In genomic region chr17:7858487-7858832, GRCh38 we compare ENCODE assay signal across 8 cellular contexts. TPM values are rescaled to one million over a fixed set of nuclear protein-coding genes. Genes with fewer than 3 reads are reported as not detected.
DNase-seq lines count a peak whose midpoint lies in the region; ATAC-seq and TF ChIP-seq lines count a peak whose summit lies in the region.

No MANE protein-coding gene starts in this region.

- no peaks in the 10 kb centered on the region for H3K9me3 ChIP-seq in SJSA1 (replicated peaks)
- H3K9me3 ChIP-seq in mononuclear cell (ENCODE audit: low read depth, low read length) = no peaks in the 10 kb centered on the region
- H3K9me3 ChIP-seq in aorta (ENCODE audit: control insufficient read depth, low read length) = no peaks in the 10 kb centered on the region

- H3K4me1 ChIP-seq in SJSA1 (replicated peaks) = peaks cover 26% of the 10 kb centered on the region
- H3K4me1 ChIP-seq in mononuclear cell (ENCODE audit: insufficient read depth, low read length) = peaks cover 33% of the 10 kb centered on the region
- H3K4me1 ChIP-seq in aorta (ENCODE audit: control insufficient read depth in 1 of 2, insufficient read depth in 2 of 2, low read length in 2 of 2) = no peaks in the 10 kb centered on the region

- ATAC-seq in aorta (ENCODE audit: low FRiP score) (no peak), HG03280 (IDR thresholded peaks at IDR 0.05; ENCODE audit: unreplicated experiment) (no peak), HG02870 (IDR thresholded peaks at IDR 0.05; ENCODE audit: unreplicated experiment) (no peak)

- 23 to 24% methylated on average over 20 of the region's 20 CpGs for WGBS in aorta, 2 donors

- H3K27ac ChIP-seq in SJSA1 = no peak overlapping the region
- H3K27ac ChIP-seq in aorta (ENCODE audit: low read depth in 1 of 2, low read length in 2 of 2) = peak overlapping the region in 1 of 2 donors; percentile 18

- peak; percentile 68 for TF ChIP-seq CTCF in GM12875 (IDR thresholded peaks at IDR 0.05; ENCODE audit: borderline replicate concordance, insufficient read depth, low read depth, low read length)

- peak; percentile 77 for DNase-seq in ACHN
- DNase-seq in SJSA1 (ENCODE audit: low read depth in 1 of 2, low spot score in 2 of 2) = no peak
- DNase-seq in effector CD4-positive, alpha-beta T cell = peak; percentile 18
- peak; percentile 63 to 83 for DNase-seq in aorta

- H3K4me3 ChIP-seq in GM12875 (ENCODE audit: low read depth, low read length) = peak overlapping the region; percentile 92
- peak overlapping the region; percentile 48 for H3K4me3 ChIP-seq in SJSA1
- H3K4me3 ChIP-seq in mononuclear cell (ENCODE audit: low read length) = peak overlapping the region; percentile 52
- H3K4me3 ChIP-seq in aorta (ENCODE audit: low read length in 2 of 2) = peak overlapping the region in 1 of 2 donors; percentile 23

- in situ Hi-C loops in ACHN (cut with HindIII; ENCODE audit: low pct_ligation_motif_present, low pct_unique_long_range_greater_than_20kb, low sequenced_read_pairs) = no loop called here

- H3K27me3 ChIP-seq in SJSA1 (replicated peaks) (no peaks in the 10 kb centered on the region), mononuclear cell (ENCODE audit: insufficient read depth, low read length) (no peaks in the 10 kb centered on the region), aorta (ENCODE audit: control insufficient read depth in 1 of 2, insufficient read depth in 2 of 2, low read length in 1 of 2) (no peaks in the 10 kb centered on the region)

- intact Hi-C loops in aorta (cut with DNase I) = loop anchor here (5.0 to 10.0 kb wide), 2 partner anchors 114 to 199 kb away; no protein-coding TSS in a partner anchor

- H3K36me3 ChIP-seq in SJSA1 = peaks cover 14% of the 10 kb centered on the region
- no peaks in the 10 kb centered on the region for H3K36me3 ChIP-seq in aorta (ENCODE audit: control insufficient read depth in 1 of 2, insufficient read depth in 2 of 2, low read length in 1 of 2)

RNA-seq across cellular contexts. Expression of gene CYB5D1, which starts 0.7 kb away (rescaled TPM):
- 2.6 and 2.8 TPM in 2 replicates for total RNA-seq in SJSA1 (2014; rRNA removed; shearing (Covaris generic))
- total RNA-seq in mononuclear cell = 8.8 TPM
- 10 to 100 TPM; 10.5 to 12.5 TPM for total RNA-seq in aorta
- polyA plus RNA-seq in aorta = 1 to 10 TPM; 6.1 to 8.2 TPM

RNA-seq across cellular contexts. Expression of gene NAA38, which starts 1.1 kb away (rescaled TPM):
- 90.7 and 148 TPM in 2 replicates for total RNA-seq in SJSA1 (2014; rRNA removed; shearing (Covaris generic))
- 14.0 TPM for total RNA-seq in mononuclear cell
- total RNA-seq in aorta = 10 to 100 TPM; 44.1 to 47.4 TPM
- polyA plus RNA-seq in aorta = 100 to 1,000 TPM; 111 to 143 TPM

RNA-seq across cellular contexts. Expression of gene TMEM88, which starts 3.6 kb away (rescaled TPM):
- total RNA-seq in SJSA1 (2014; rRNA removed; shearing (Covaris generic)) = not detected in 2 replicates
- 8.5 TPM for total RNA-seq in mononuclear cell
- total RNA-seq in aorta = 10 to 100 TPM; 16.0 to 28.6 TPM
- polyA plus RNA-seq in aorta = 1 to 10 TPM in 1 of 2 donors, not detected in 1; 4.5 TPM

RNA-seq across cellular contexts. Expression of gene KDM6B, which starts 24.4 kb away (rescaled TPM):
- total RNA-seq in SJSA1 (2014; rRNA removed; shearing (Covaris generic)) = 0.34 and 0.85 TPM in 2 replicates
- total RNA-seq in mononuclear cell = 88.1 TPM
- total RNA-seq in aorta = 10 to 100 TPM; 28.2 to 44.8 TPM
- polyA plus RNA-seq in aorta = 1 to 10 TPM; 3.1 to 6.9 TPM

RNA-seq across cellular contexts. Expression of gene CHD3, which starts 30.1 kb away (rescaled TPM):
- 58.3 and 101 TPM in 2 replicates for total RNA-seq in SJSA1 (2014; rRNA removed; shearing (Covaris generic))
- total RNA-seq in mononuclear cell (96.4 TPM), aorta (100 to 1,000 TPM in 1 of 2 donors, 10 to 100 TPM in 1; 73.1 to 125 TPM)
- 100 to 1,000 TPM in 1 of 2 donors, 10 to 100 TPM in 1; 88.8 to 119 TPM for polyA plus RNA-seq in aorta

Comparison
In these comparisons a context has a peak if more than half of its experiments do, and no peak if none do; other contexts are left out.
1. DNase-seq: peak in ACHN (single experiment), effector CD4-positive, alpha-beta T cell (single experiment) and aorta (2 of 2); none in SJSA1 (0 of 2).